In the genomic region with DNA sequence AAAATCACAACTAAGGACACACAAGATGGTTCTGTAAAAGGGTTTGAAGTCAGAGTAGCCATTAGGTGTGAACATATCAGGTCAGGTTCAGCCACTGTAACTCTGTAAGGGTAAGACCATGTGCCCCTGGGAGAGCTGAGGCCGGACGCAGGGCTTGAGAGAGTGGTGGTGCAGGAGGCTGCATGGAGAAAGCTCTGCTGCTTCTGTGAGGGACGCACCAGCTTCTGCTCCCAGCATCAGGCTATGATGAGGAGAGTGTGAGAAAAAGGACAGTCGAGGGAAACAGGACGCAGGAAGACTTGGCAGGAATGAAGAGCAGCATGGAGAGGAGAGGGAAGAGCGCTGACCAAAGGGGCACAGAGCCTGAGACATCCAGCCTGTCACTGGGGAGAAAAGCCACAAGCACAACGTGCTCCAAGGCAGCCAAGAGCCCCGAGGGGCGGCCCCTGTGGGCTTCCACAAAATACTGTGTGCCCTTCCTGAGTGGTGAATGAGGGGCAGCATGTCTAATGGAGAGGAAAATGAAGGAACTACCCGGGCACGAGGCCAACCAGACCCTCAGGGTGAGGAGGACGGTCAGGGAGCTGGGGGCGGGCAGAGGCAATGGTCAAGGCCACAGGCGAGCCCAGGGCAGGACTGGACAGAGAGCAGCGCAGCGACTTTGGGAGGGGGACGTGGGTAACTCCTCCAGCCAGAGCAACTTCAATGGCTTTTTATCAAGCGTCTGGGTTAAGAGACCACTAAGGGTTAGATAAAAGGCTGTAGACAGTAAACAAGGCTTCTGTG, we compare ENCODE assay signal across 28 cellular contexts.
"Had no signal": no experiment of that assay in that cellular context is flagged by ENCODE, and none has a peak within 500 bp of the region (broad histone marks: within the 10 kb centered on the region; RNA-seq: fewer than 3 reads in every experiment).

No MANE protein-coding gene starts in this region.

- H3K9me3 ChIP-seq: left lung, neutrophil, spleen, testis, vagina had no signal

- H2AFZ ChIP-seq: hepatocyte had no signal

- H3K4me2 ChIP-seq: hepatocyte had no signal

- H3K27me3 ChIP-seq: cardiac muscle cell, hepatocyte, left lung, neutrophil, spleen, testis, vagina had no signal

- H3K4me3 ChIP-seq: cardiac muscle cell, hepatocyte, left lung, spleen, testis, vagina had no signal

- ATAC-seq: activated CD4-positive, alpha-beta T cell treated with anti-CD3 and anti-CD28 coated beads for 36 hours; esophagus mucosa; left lung; natural killer cell had no signal

- H3K4me1 ChIP-seq: left lung, testis, vagina had no signal

- H3K4me1 Mint-ChIP-seq: activated B cell treated with CpG ODN at 0.5 μM for 24 hours; activated CD4-positive, alpha-beta T cell treated with anti-CD3 and anti-CD28 coated beads for 36 hours; immature natural killer cell; natural killer cell had no signal

- H3K36me3 Mint-ChIP-seq: immature natural killer cell, natural killer cell had no signal

- DNase-seq: activated B cell treated with CpG ODN at 0.5 μM for 24 hours; activated CD4-positive, alpha-beta T cell treated with anti-CD3 and anti-CD28 coated beads for 36 hours; activated CD4-positive, alpha-beta T cell treated with anti-CD3 and anti-CD28 coated beads, Interleukin-2, amount 50 U/mL, for 4 hours; activated CD8-positive, alpha-beta memory T cell treated with anti-CD3 and anti-CD28 coated beads for 24 hours; activated naive CD4-positive, alpha-beta T cell treated with anti-CD3 and anti-CD28 coated beads for 36 hours; activated T-cell treated with anti-CD3 and anti-CD28 coated beads, Interleukin-2, amount 50 U/mL, for 48 hours; amygdala; dermis blood vessel endothelial cell; effector CD8-positive, alpha-beta T cell; foreskin melanocyte; glutamatergic neuron; immature natural killer cell; kidney glomerular epithelial cell; left lung; mammary epithelial cell; midbrain; natural killer cell; spleen; stimulated activated CD4-positive, alpha-beta T cell treated with anti-CD3 and anti-CD28 coated beads, Interleukin-4, amount 100 ng/mL, for 1 hour; stimulated activated naive CD4-positive, alpha-beta T cell; T-helper 9 cell; testis; trophoblast cell had no signal

- H3K9me3 Mint-ChIP-seq: activated B cell treated with CpG ODN at 0.5 μM for 24 hours; activated naive CD4-positive, alpha-beta T cell treated with anti-CD3 and anti-CD28 coated beads for 36 hours; natural killer cell had no signal

- H3K4me3 Mint-ChIP-seq: activated B cell treated with CpG ODN at 0.5 μM for 24 hours; activated CD4-positive, alpha-beta T cell treated with anti-CD3 and anti-CD28 coated beads for 36 hours; activated naive CD4-positive, alpha-beta T cell treated with anti-CD3 and anti-CD28 coated beads for 36 hours; immature natural killer cell; natural killer cell had no signal

- H3K36me3 ChIP-seq: cardiac muscle cell, neutrophil had no signal

- H3K27ac ChIP-seq: cardiac muscle cell, hepatocyte, left lung, testis, vagina had no signal

- H3K27ac Mint-ChIP-seq: activated B cell treated with CpG ODN at 0.5 μM for 24 hours; activated CD4-positive, alpha-beta T cell treated with anti-CD3 and anti-CD28 coated beads for 36 hours; activated naive CD4-positive, alpha-beta T cell treated with anti-CD3 and anti-CD28 coated beads for 36 hours; immature natural killer cell; natural killer cell had no signal
